In the genomic region with DNA sequence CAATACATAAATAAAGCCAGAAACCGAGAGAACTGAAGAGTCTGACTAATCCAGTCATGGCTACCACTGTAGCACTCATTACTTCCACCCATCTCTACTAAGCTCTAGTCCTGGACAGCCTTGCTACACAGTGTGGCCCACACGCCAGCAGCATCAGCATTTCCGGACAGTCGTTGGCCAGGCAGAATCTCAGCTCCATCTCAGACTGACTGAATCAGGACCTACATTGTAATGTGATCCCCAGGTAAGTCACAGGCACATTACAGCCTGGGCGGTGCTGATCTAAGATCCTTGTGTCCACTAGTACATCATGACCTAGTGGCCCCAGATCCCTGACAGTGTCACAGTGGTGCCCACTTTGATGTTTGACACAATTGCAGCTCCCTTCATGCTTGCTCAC, we compare ENCODE assay signal across 18 cellular contexts.
A peak's percentile ranks its signal among the peaks of the same experiment; 100 is the strongest.
DNase-seq lines count a peak whose midpoint lies in the region; ATAC-seq and TF ChIP-seq lines count a peak whose summit lies in the region.
"Had no signal": no experiment of that assay in that cellular context is flagged by ENCODE, and none has a peak within 500 bp of the region (broad histone marks: within the 10 kb centered on the region; RNA-seq: fewer than 3 reads in every experiment).

No MANE protein-coding gene starts in this region.

- no peak for TF ChIP-seq RAD21 in IMR-90 (IDR thresholded peaks at IDR 0.05; ENCODE audit: low read length)

- no peaks in the 10 kb centered on the region for H3K79me1 ChIP-seq in IMR-90 (ENCODE audit: low read depth in 1 of 2, low read length in 2 of 2)

- H3K4me1 Mint-ChIP-seq in nephron progenitor cell = peaks cover 4% of the 10 kb centered on the region
- no peaks in the 10 kb centered on the region for H3K4me1 Mint-ChIP-seq in HFFc6 (ENCODE audit: low read depth)

- H3F3A ChIP-seq in smooth muscle cell (ENCODE audit: low read depth) = peaks cover 2% of the 10 kb centered on the region

- no peak for TF ChIP-seq POLR2A in IMR-90 (IDR thresholded peaks at IDR 0.05; ENCODE audit: low read depth, low read length)
- no peak for TF ChIP-seq POLR2A in spleen (IDR thresholded peaks at IDR 0.05)

- H3K36me3 Mint-ChIP-seq in nephron progenitor cell (ENCODE audit: low read depth) = no peaks in the 10 kb centered on the region
- H3K36me3 Mint-ChIP-seq in HFFc6 (ENCODE audit: low read depth) = no peaks in the 10 kb centered on the region

- DNase-seq in DMS53 (lab: John Stamatoyannopoulos, UW) (peak; percentile 8), DMS53 treated with DMSO at 0.1 percent for 48 hours (lab: John Stamatoyannopoulos, UW; ENCODE audit: unreplicated experiment) (no peak), IMR-90 (peak; percentile 12), nephron progenitor cell (no peak), smooth muscle cell (lab: John Stamatoyannopoulos, UW; ENCODE audit: unreplicated experiment) (no peak), inferior parietal cortex (ENCODE audit: extremely low spot score) (no peak), spleen (no peak), HFFc6 (no peak)
- DNase-seq: AML-193; Caco-2; CD4-positive, alpha-beta T cell; DMS79 treated with DMSO at 0.1 percent for 48 hours; EL had no signal

- no peaks in the 10 kb centered on the region for H3K9me1 ChIP-seq in IMR-90 (ENCODE audit: insufficient read depth, low read length)

- H3K4me1 ChIP-seq in IMR-90 (ENCODE audit: control insufficient read depth, insufficient read depth, low read length) (no peaks in the 10 kb centered on the region), smooth muscle cell (ENCODE audit: low read depth) (no peaks in the 10 kb centered on the region), spleen (no peaks in the 10 kb centered on the region)
- H3K4me1 ChIP-seq: HAP-1 had no signal

- no peaks in the 10 kb centered on the region for H3K36me3 ChIP-seq in IMR-90 (ENCODE audit: control insufficient read depth, insufficient read depth, low read length)
- H3K36me3 ChIP-seq in smooth muscle cell (ENCODE audit: low read depth) = no peaks in the 10 kb centered on the region
- no peaks in the 10 kb centered on the region for H3K36me3 ChIP-seq in spleen
- H3K36me3 ChIP-seq: HAP-1 had no signal

- H2AFZ ChIP-seq in IMR-90 (replicated peaks; ENCODE audit: low read length, poor library complexity) = peak overlapping the region; percentile 8
- peak overlapping the region; percentile 22 for H2AFZ ChIP-seq in smooth muscle cell (ENCODE audit: low read depth)

- no peaks in the 10 kb centered on the region for H4K20me1 ChIP-seq in IMR-90 (ENCODE audit: insufficient read depth, low read length)
- no peaks in the 10 kb centered on the region for H4K20me1 ChIP-seq in smooth muscle cell (ENCODE audit: low read depth)

- CTCF ChIA-PET in IMR-90 (lab: Yijun Ruan, JAX) = no interaction called here

- no peak overlapping the region for H3K4ac ChIP-seq in IMR-90 (ENCODE audit: low read depth, low read length)

- dilution Hi-C loops in IMR-90 (cut with HindIII; ENCODE audit: low sequenced_read_pairs, unreplicated experiment) = no loop called here

- no peak overlapping the region for H4K91ac ChIP-seq in IMR-90 (ENCODE audit: insufficient read depth, low read depth, low read length)

- BruUV-seq in IMR-90 (replicated peaks; lab: Mats Ljungman, UMichigan) = no TSS peak

- H3K9ac ChIP-seq in IMR-90 (ENCODE audit: low read depth, low read length) = no peak overlapping the region
- no peak overlapping the region for H3K9ac ChIP-seq in smooth muscle cell (ENCODE audit: low read depth)

- H3K27me3 Mint-ChIP-seq in nephron progenitor cell (ENCODE audit: low read depth, poor library complexity) (peaks cover 7% of the 10 kb centered on the region), HFFc6 (ENCODE audit: insufficient read depth) (peaks cover 2% of the 10 kb centered on the region; the same call in 1 of the 2 replicates)

- H2BK5ac ChIP-seq in IMR-90 (ENCODE audit: low read depth, low read length, poor library complexity, severe bottlenecking) = no peak overlapping the region

- no peak overlapping the region for H3K56ac ChIP-seq in IMR-90 (ENCODE audit: extremely low read depth, insufficient read depth, low read length)

- H2AK9ac ChIP-seq in IMR-90 (replicated peaks; ENCODE audit: low read depth, low read length, poor library complexity) = peak overlapping the region; percentile 78

- H3K27ac Mint-ChIP-seq in nephron progenitor cell (peak overlapping the region; percentile 1), HFFc6 (no peak overlapping the region)
- H3K27ac Mint-ChIP-seq: CD4-positive, alpha-beta T cell had no signal

- H2BK120ac ChIP-seq in IMR-90 (ENCODE audit: low read depth, low read length) = no peak overlapping the region

- no peak for TF ChIP-seq CTCF in IMR-90 (conservative IDR thresholded peaks at IDR 0.05; ENCODE audit: low read depth, low read length)
- no peak for TF ChIP-seq CTCF in nephron progenitor cell (IDR thresholded peaks at IDR 0.05)
- no peak for TF ChIP-seq CTCF in smooth muscle cell (IDR thresholded peaks at IDR 0.05; ENCODE audit: borderline replicate concordance, insufficient read depth, poor library complexity, severe bottlenecking)
- no peak for TF ChIP-seq CTCF in spleen (IDR thresholded peaks at IDR 0.05 in 8 of 11, conservative IDR thresholded peaks at IDR 0.05 in 3 of 11)
- TF ChIP-seq CTCF in HFFc6 (IDR thresholded peaks at IDR 0.05) = no peak

- peaks cover 15% of the 10 kb centered on the region for H3K9me3 Mint-ChIP-seq in nephron progenitor cell
- no peaks in the 10 kb centered on the region; the same call in 1 of the 2 replicates for H3K9me3 Mint-ChIP-seq in HFFc6

- H4K5ac ChIP-seq in IMR-90 (ENCODE audit: low read depth, low read length) = no peak overlapping the region

- ATAC-seq in IMR-90 (ENCODE audit: low read depth) = peak; percentile 42; the same call in 1 of the 2 replicates
- ATAC-seq: A549, K562 had no signal

- H3K27ac ChIP-seq in IMR-90 (ENCODE audit: insufficient read depth, low read length) = no peak overlapping the region
- H3K27ac ChIP-seq in smooth muscle cell (ENCODE audit: low read depth) = no peak overlapping the region
- H3K27ac ChIP-seq in spleen = no peak overlapping the region
- H3K27ac ChIP-seq: 22Rv1, A549, C4-2B had no signal

- H2BK15ac ChIP-seq in IMR-90 (ENCODE audit: low read depth, low read length) = no peak overlapping the region

- in situ Hi-C loops in IMR-90 (cut with MboI; ENCODE audit: low sequenced_read_pairs) = no loop called here

- intact Hi-C loops in IMR-90 (cut with micrococcal nuclease) = no loop called here
- intact Hi-C loops in spleen (cut with DNase I; ENCODE audit: low total_unique reads) = no loop called here

- no peaks in the 10 kb centered on the region for H3K79me2 ChIP-seq in smooth muscle cell (ENCODE audit: low read depth)

- H3K9me3 ChIP-seq in IMR-90 (ENCODE audit: control insufficient read depth, insufficient read depth, low read length) (no peaks in the 10 kb centered on the region), smooth muscle cell (replicated peaks; ENCODE audit: low read depth) (no peaks in the 10 kb centered on the region), spleen (peaks cover 0 to 11% (median 0%) of the 10 kb centered on the region in 8 donors)
- H3K9me3 ChIP-seq: HAP-1 had no signal

- H3K18ac ChIP-seq in IMR-90 (ENCODE audit: low read depth, low read length) = no peak overlapping the region

- no peak overlapping the region for H4K8ac ChIP-seq in IMR-90 (ENCODE audit: low read depth in 2 of 2, low read length in 2 of 2)

- H3K4me3 Mint-ChIP-seq in nephron progenitor cell (no peak overlapping the region), HFFc6 (no peak overlapping the region)
- H3K4me3 Mint-ChIP-seq: CD4-positive, alpha-beta T cell had no signal

- no peaks in the 10 kb centered on the region for H3K27me3 ChIP-seq in IMR-90 (ENCODE audit: control insufficient read depth, insufficient read depth, low read length)
- no peaks in the 10 kb centered on the region for H3K27me3 ChIP-seq in smooth muscle cell (ENCODE audit: low read depth)
- peaks cover 0 to 4% (median 0%) of the 10 kb centered on the region in 7 donors for H3K27me3 ChIP-seq in spleen (replicated peaks in 1 of 7)

- H3K14ac ChIP-seq in IMR-90 (replicated peaks; ENCODE audit: low read depth, low read length) = no peak overlapping the region

- no peak overlapping the region for H2AK5ac ChIP-seq in IMR-90 (ENCODE audit: low read depth, low read length)

- POLR2A ChIA-PET in IMR-90 (lab: Charles Lee; ENCODE audit: unreplicated experiment) = no interaction called here

- H2BK20ac ChIP-seq in IMR-90 (ENCODE audit: low read depth, low read length) = no peak overlapping the region

- H3K23ac ChIP-seq in IMR-90 (ENCODE audit: low read depth, low read length) = no peak overlapping the region

- 77% methylated on average over 3 of the region's 5 CpGs; no CpG with 5 or more reads in 1 of the 2 experiments for WGBS in IMR-90 (ENCODE audit: extremely low coverage in 2 of 2, insufficient read length in 1 of 2), 2 experiments
- WGBS in smooth muscle cell (ENCODE audit: low lambda C conversion rate) = 44% methylated on average over 5 of the region's 5 CpGs
- 72 to 80% (median 79%) methylated on average over 5 of the region's 5 CpGs for WGBS in spleen, 5 donors

- no peak overlapping the region for H3K4me2 ChIP-seq in IMR-90 (ENCODE audit: low read depth, low read length)
- H3K4me2 ChIP-seq in smooth muscle cell = peak overlapping the region; percentile 28
- H3K4me2 ChIP-seq: A549 had no signal

- no peak overlapping the region for H3K4me3 ChIP-seq in IMR-90 (ENCODE audit: insufficient read depth, low read depth, low read length)
- no peak overlapping the region for H3K4me3 ChIP-seq in smooth muscle cell
- H3K4me3 ChIP-seq in spleen = no peak overlapping the region
- H3K4me3 ChIP-seq: A549, HAP-1, K562 had no signal

TF ChIP-seq in IMR-90, 13 proteins besides CTCF, POLR2A, EP300 and RAD21 (continues in another document):
- TF ChIP-seq FOS (IDR thresholded peaks at IDR 0.05; ENCODE audit: low read depth, low read length) = no peak
- TF ChIP-seq RCOR1 (IDR thresholded peaks at IDR 0.05; ENCODE audit: insufficient replicate concordance, low read length) = no peak
- no peak for TF ChIP-seq CEBPB (IDR thresholded peaks at IDR 0.05; ENCODE audit: low read depth, low read length)
- no peak for TF ChIP-seq CHD1 (IDR thresholded peaks at IDR 0.05; ENCODE audit: low read depth, low read length)
- TF ChIP-seq MAFK (IDR thresholded peaks at IDR 0.05; ENCODE audit: low read depth, low read length) = no peak
- TF ChIP-seq RFX5 (IDR thresholded peaks at IDR 0.05; ENCODE audit: low read depth, low read length) = no peak
- no peak for TF ChIP-seq BHLHE40 (IDR thresholded peaks at IDR 0.05; ENCODE audit: low read depth, low read length)
- TF ChIP-seq, protein P1, sequence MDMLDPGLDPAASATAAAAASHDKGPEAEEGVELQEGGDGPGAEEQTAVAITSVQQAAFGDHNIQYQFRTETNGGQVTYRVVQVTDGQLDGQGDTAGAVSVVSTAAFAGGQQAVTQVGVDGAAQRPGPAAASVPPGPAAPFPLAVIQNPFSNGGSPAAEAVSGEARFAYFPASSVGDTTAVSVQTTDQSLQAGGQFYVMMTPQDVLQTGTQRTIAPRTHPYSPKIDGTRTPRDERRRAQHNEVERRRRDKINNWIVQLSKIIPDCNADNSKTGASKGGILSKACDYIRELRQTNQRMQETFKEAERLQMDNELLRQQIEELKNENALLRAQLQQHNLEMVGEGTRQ (IDR thresholded peaks at IDR 0.05; ENCODE audit: low read depth, low read length) = no peak
- no peak for TF ChIP-seq SMC3 (IDR thresholded peaks at IDR 0.05; ENCODE audit: low read depth, low read length)

Comparison
In these comparisons a context has a peak if more than half of its experiments do, and no peak if none do; other contexts are left out.
1. DNase-seq: peak in DMS53 (single experiment) and IMR-90 (single experiment); none in DMS53 treated with DMSO at 0.1 percent for 48 hours (single experiment), nephron progenitor cell (single experiment), smooth muscle cell (single experiment), inferior parietal cortex (single experiment), spleen (single experiment) and HFFc6 (single experiment).